Comparison of ENCODE assay signal across 10 cellular contexts in the genomic region with DNA sequence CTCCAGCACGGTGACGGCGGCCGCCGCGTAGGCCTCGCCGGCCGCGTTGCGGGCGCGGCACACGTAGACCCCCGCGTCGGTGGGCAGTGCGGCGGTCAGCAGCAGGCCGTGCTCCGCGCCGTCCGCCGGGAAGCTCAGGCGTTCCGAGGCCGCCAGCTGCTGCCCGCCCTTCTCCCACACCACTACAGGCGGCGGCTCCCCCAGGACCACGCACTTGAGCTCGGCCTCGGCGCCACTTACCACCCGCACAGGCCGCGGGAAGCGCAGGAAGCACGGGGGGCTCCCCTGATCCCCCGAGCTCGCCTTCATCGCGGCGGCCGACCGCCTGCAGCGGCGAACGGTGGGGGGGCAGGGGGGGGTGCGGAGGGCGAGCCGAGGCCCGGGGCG. TPM values are rescaled to one million over a fixed set of nuclear protein-coding genes. Genes with fewer than 3 reads are reported as not detected.
A peak's percentile ranks its signal among the peaks of the same experiment; 100 is the strongest.
DNase-seq lines count a peak whose midpoint lies in the region; ATAC-seq and TF ChIP-seq lines count a peak whose summit lies in the region.
"Had no signal": no experiment of that assay in that cellular context is flagged by ENCODE, and none has a peak within 500 bp of the region (broad histone marks: within the 10 kb centered on the region; RNA-seq: fewer than 3 reads in every experiment).

No MANE protein-coding gene starts in this region.

- ATAC-seq in naive B cell (ENCODE audit: low read depth in 2 of 2) (peak; percentile 10 to 20), GM21825 (IDR thresholded peaks at IDR 0.05; ENCODE audit: unreplicated experiment) (no peak), HG02588 (IDR thresholded peaks at IDR 0.05; ENCODE audit: unreplicated experiment) (no peak)
- ATAC-seq: GM12878 had no signal

- H3K27ac Mint-ChIP-seq in naive B cell: no peak overlapping the region

- TF ChIP-seq POLR2A in NB4 (IDR thresholded peaks at IDR 0.05; ENCODE audit: extremely low read depth, insufficient read length): no peak

- H3K4me3 ChIP-seq in NB4 (ENCODE audit: low read depth, low read length) (peak overlapping the region; percentile 42), epithelial cell of proximal tubule (ENCODE audit: low read depth, low read length) (peak overlapping the region; percentile 70)
- H3K4me3 ChIP-seq: GM12878 had no signal

- no peaks in the 10 kb centered on the region for H3K36me3 Mint-ChIP-seq in naive B cell

- H3K4me1 Mint-ChIP-seq in naive B cell: peaks cover 5 to 7% (median 7%) of the 10 kb centered on the region in 3 donors

- H3K9me3 Mint-ChIP-seq in naive B cell: peaks cover 0 to 2% (median 0%) of the 10 kb centered on the region in 7 donors

- DNase-seq in AG08396 (ENCODE audit: low spot score) (peak; percentile 66), NB4 (ENCODE audit: low read depth) (peak; percentile 50), epithelial cell of proximal tubule (ENCODE audit: low read depth) (no peak), naive B cell (no peak), OCI-M2 (lab: John Stamatoyannopoulos, UW; ENCODE audit: unreplicated experiment) (no peak), SK-N-DZ (ENCODE audit: low spot score) (no peak)

- no peak for TF ChIP-seq CTCF in NB4 (IDR thresholded peaks at IDR 0.05; ENCODE audit: low read depth, low read length)
- no peak for TF ChIP-seq CTCF in epithelial cell of proximal tubule (conservative IDR thresholded peaks at IDR 0.05; ENCODE audit: low read depth, low read length)

- H3K27me3 Mint-ChIP-seq in naive B cell: peaks cover 32 to 78% (median 74%) of the 10 kb centered on the region in 3 donors

- H3K4me3 Mint-ChIP-seq in naive B cell: peak overlapping the region in 1 of 8 donors; percentile 50

RNA-seq across cellular contexts. Expression of gene OBSL1, which starts 0.4 kb away (rescaled TPM):
- total RNA-seq in epithelial cell of proximal tubule: 38.8 and 87.0 TPM in 2 replicates
- polyA plus RNA-seq in naive B cell (ENCODE audit: low read depth in 6 of 6): not detected
- polyA plus RNA-seq in SK-N-DZ (2014; cell fraction: cytosol; rRNA removed): 57.4 and 69.0 TPM in 2 replicates
- 221 and 243 TPM in 2 replicates for polyA plus RNA-seq in SK-N-DZ (2014; cell fraction: nucleus; rRNA removed)

RNA-seq across cellular contexts. Expression of gene INHA, which starts 1.2 kb away (rescaled TPM):
- total RNA-seq in epithelial cell of proximal tubule: 0.17 and 0.22 TPM in 2 replicates
- not detected for polyA plus RNA-seq in naive B cell (ENCODE audit: low read depth in 6 of 6)
- 1.8 and 3.3 TPM in 2 replicates for polyA plus RNA-seq in SK-N-DZ (2014; cell fraction: cytosol; rRNA removed)
- polyA plus RNA-seq in SK-N-DZ (2014; cell fraction: nucleus; rRNA removed): 3.4 and 4.6 TPM in 2 replicates
- total RNA-seq: GM12878, occipital lobe had no signal
- polyA plus RNA-seq: GM12878 had no signal

RNA-seq across cellular contexts. Expression of gene STK11IP, which starts 26.7 kb away (rescaled TPM):
- total RNA-seq in epithelial cell of proximal tubule: 18.6 and 35.7 TPM in 2 replicates
- 10 to 100 TPM; 11.5 to 16.0 (median 13.5) TPM for polyA plus RNA-seq in naive B cell (ENCODE audit: low read depth in 6 of 6)
- polyA plus RNA-seq in SK-N-DZ (2014; cell fraction: cytosol; rRNA removed): 15.9 and 22.7 TPM in 2 replicates
- 144 and 145 TPM in 2 replicates for polyA plus RNA-seq in SK-N-DZ (2014; cell fraction: nucleus; rRNA removed)

RNA-seq across cellular contexts. Expression of gene TMEM198, which starts 27.1 kb away (rescaled TPM):
- total RNA-seq in epithelial cell of proximal tubule: 1.6 and 1.7 TPM in 2 replicates
- polyA plus RNA-seq in naive B cell (ENCODE audit: low read depth in 6 of 6): 1 to 10 TPM in 1 of 6 donors, not detected in 5; 1.2 TPM
- polyA plus RNA-seq in SK-N-DZ (2014; cell fraction: cytosol; rRNA removed): 29.0 and 33.6 TPM in 2 replicates
- 28.0 and 28.4 TPM in 2 replicates for polyA plus RNA-seq in SK-N-DZ (2014; cell fraction: nucleus; rRNA removed)

RNA-seq across cellular contexts. Expression of gene CHPF, which starts 27.3 kb away (rescaled TPM):
- total RNA-seq in epithelial cell of proximal tubule: 96.2 and 122 TPM in 2 replicates
- polyA plus RNA-seq in naive B cell (ENCODE audit: low read depth in 6 of 6): 1 to 10 TPM in 1 of 6 donors, under 1 TPM in 5; 0.17 to 5.0 (median 0.41) TPM
- 32.0 and 36.6 TPM in 2 replicates for polyA plus RNA-seq in SK-N-DZ (2014; cell fraction: cytosol; rRNA removed)
- 23.0 and 30.2 TPM in 2 replicates for polyA plus RNA-seq in SK-N-DZ (2014; cell fraction: nucleus; rRNA removed)

Comparison
In these comparisons a context has a peak if more than half of its experiments do, and no peak if none do; other contexts are left out.
1. DNase-seq: peak in AG08396 (single experiment) and NB4 (single experiment); none in epithelial cell of proximal tubule (single experiment), naive B cell (single experiment), OCI-M2 (single experiment) and SK-N-DZ (single experiment).
2. ATAC-seq: peak in naive B cell (2 of 2); none in GM21825 (single experiment) and HG02588 (single experiment).